24 cellular contexts compared by ENCODE assay signal in the genomic region with DNA sequence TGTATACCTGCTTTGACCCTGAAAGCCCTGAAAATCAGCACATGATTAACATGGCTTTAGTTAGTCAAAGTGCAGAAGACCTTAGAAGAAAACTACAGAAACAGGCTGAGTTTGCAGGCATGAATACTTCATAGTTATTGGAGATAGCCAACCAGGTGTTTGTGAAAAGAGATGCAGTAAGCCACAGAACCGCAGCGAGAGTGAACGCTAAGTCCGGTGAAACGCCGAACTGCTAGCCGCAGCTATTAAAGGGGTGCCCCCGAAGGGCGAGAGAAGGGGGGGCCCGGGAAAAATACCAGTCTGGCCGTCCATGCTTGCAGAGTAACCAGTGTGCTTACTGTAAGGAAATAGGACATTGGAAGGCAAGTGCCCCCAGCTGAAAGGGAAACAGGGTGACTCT.
"Had no signal": no experiment of that assay in that cellular context is flagged by ENCODE, and none has a peak within 500 bp of the region (broad histone marks: within the 10 kb centered on the region; RNA-seq: fewer than 3 reads in every experiment).

No MANE protein-coding gene starts in this region.

- ATAC-seq: effector memory CD8-positive, alpha-beta T cell; esophagus mucosa; foreskin keratinocyte; gastrocnemius medialis; gastroesophageal sphincter; heart left ventricle; heart right ventricle had no signal

- H3K4me1 ChIP-seq: colonic mucosa, esophagus muscularis mucosa, esophagus squamous epithelium, foreskin keratinocyte, gastrocnemius medialis, gastroesophageal sphincter, heart left ventricle, heart right ventricle had no signal

- H3K4me3 ChIP-seq: colonic mucosa, coronary artery, dorsolateral prefrontal cortex, esophagus muscularis mucosa, esophagus squamous epithelium, gastrocnemius medialis, gastroesophageal sphincter, heart left ventricle, heart right ventricle had no signal

- H3K27ac ChIP-seq: colonic mucosa, coronary artery, dorsolateral prefrontal cortex, epithelial cell of prostate, esophagus muscularis mucosa, esophagus squamous epithelium, foreskin keratinocyte, gastrocnemius medialis, gastroesophageal sphincter, heart left ventricle, heart right ventricle had no signal

- H3K36me3 ChIP-seq: colonic mucosa, esophagus muscularis mucosa, esophagus squamous epithelium, gastrocnemius medialis, gastroesophageal sphincter, heart left ventricle, heart right ventricle had no signal

- H3K9me3 ChIP-seq: colonic mucosa, esophagus muscularis mucosa, gastrocnemius medialis, gastroesophageal sphincter, heart left ventricle, heart right ventricle had no signal

- DNase-seq: colonic mucosa; cortex of kidney; dermis blood vessel endothelial cell; dorsolateral prefrontal cortex; effector CD4-positive, alpha-beta T cell; effector CD8-positive, alpha-beta T cell; effector memory CD4-positive, alpha-beta T cell; effector memory CD8-positive, alpha-beta T cell; endodermal cell; erythroblast; esophagus squamous epithelium; foreskin fibroblast; foreskin keratinocyte; foreskin melanocyte; gastrocnemius medialis; glutamatergic neuron; head of caudate nucleus; heart left ventricle; heart right ventricle had no signal

- H3K27me3 ChIP-seq: colonic mucosa, dorsolateral prefrontal cortex, esophagus muscularis mucosa, esophagus squamous epithelium, foreskin keratinocyte, gastrocnemius medialis, gastroesophageal sphincter, heart left ventricle, heart right ventricle had no signal
